In genomic region chr12:97075583-97076268, GRCh38 we compare ENCODE assay signal across 19 cellular contexts.
DNase-seq lines count a peak whose midpoint lies in the region; ATAC-seq, FAIRE-seq and TF ChIP-seq lines count a peak whose summit lies in the region.
"Had no signal": no experiment of that assay in that cellular context is flagged by ENCODE, and none has a peak within 500 bp of the region (broad histone marks: within the 10 kb centered on the region; RNA-seq: fewer than 3 reads in every experiment).

No MANE protein-coding gene starts in this region.

- no peaks in the 10 kb centered on the region for H3K27me3 ChIP-seq in mesendoderm (ENCODE audit: insufficient read depth, low read length, poor library complexity)
- H3K27me3 ChIP-seq: tibial artery had no signal

- no peak overlapping the region for H3K27ac ChIP-seq in mesendoderm (ENCODE audit: low read depth, low read length)
- H3K27ac ChIP-seq: tibial artery had no signal

- H3K56ac ChIP-seq in mesendoderm (ENCODE audit: low read length), result no peak overlapping the region

- H4K5ac ChIP-seq in mesendoderm (ENCODE audit: low read length), result no peak overlapping the region

- H3K27me3 Mint-ChIP-seq in type B pancreatic cell, result no peaks in the 10 kb centered on the region
- H3K27me3 Mint-ChIP-seq: activated naive CD8-positive, alpha-beta T cell treated with anti-CD3 and anti-CD28 coated beads, Interleukin-2, amount 50 U/mL, for 24 hours had no signal

- no peaks in the 10 kb centered on the region for H3K36me3 Mint-ChIP-seq in type B pancreatic cell
- H3K36me3 Mint-ChIP-seq: CD14-positive monocyte had no signal

- WGBS in mesendoderm (ENCODE audit: extremely low coverage, insufficient coverage, low lambda C conversion rate), result no CpG with 5 or more reads among the region's 7 CpGs

- H3K36me3 ChIP-seq in mesendoderm (ENCODE audit: control insufficient read depth, insufficient read depth, low read length), result no peaks in the 10 kb centered on the region
- H3K36me3 ChIP-seq: tibial artery had no signal

- H3K4me2 ChIP-seq in mesendoderm (ENCODE audit: low read length), result no peak overlapping the region

- ATAC-seq in GM19023 (IDR thresholded peaks at IDR 0.05; ENCODE audit: unreplicated experiment), result no peak
- ATAC-seq: activated naive CD8-positive, alpha-beta T cell treated with anti-CD3 and anti-CD28 coated beads, Interleukin-2, amount 50 U/mL, for 24 hours; activated T-cell treated with anti-CD3 and anti-CD28 coated beads, Interleukin-2, amount 50 U/mL, for 4 hours; mucosa of descending colon had no signal

- H3K4me1 ChIP-seq in mesendoderm (ENCODE audit: control insufficient read depth, low read depth, low read length), result no peaks in the 10 kb centered on the region
- H3K4me1 ChIP-seq: tibial artery had no signal

- H3K27ac Mint-ChIP-seq in type B pancreatic cell, result peak overlapping the region; percentile 85
- H3K27ac Mint-ChIP-seq: activated naive CD8-positive, alpha-beta T cell treated with anti-CD3 and anti-CD28 coated beads, Interleukin-2, amount 50 U/mL, for 24 hours; CD14-positive monocyte had no signal

- peak; percentile 31 for FAIRE-seq in endometrium (lab: Jason Lieb, UNC)
- FAIRE-seq: G401.6 had no signal

- H2BK5ac ChIP-seq in mesendoderm (ENCODE audit: low read length), result no peak overlapping the region

- H4K8ac ChIP-seq in mesendoderm (ENCODE audit: low read depth, low read length), result no peak overlapping the region

- H3K9me3 Mint-ChIP-seq in type B pancreatic cell, result no peaks in the 10 kb centered on the region
- H3K9me3 Mint-ChIP-seq: activated T-cell treated with anti-CD3 and anti-CD28 coated beads, Interleukin-2, amount 50 U/mL, for 4 hours had no signal

- H3K79me1 ChIP-seq in mesendoderm (ENCODE audit: low read length), result no peaks in the 10 kb centered on the region

- DNase-seq in DMS153 (lab: John Stamatoyannopoulos, UW) (peak; percentile 30), DMS153 treated with DMSO at 0.1 percent for 48 hours (lab: John Stamatoyannopoulos, UW; ENCODE audit: unreplicated experiment) (no peak), mesendoderm (peak; percentile 42), type B pancreatic cell (ENCODE audit: extremely low spot score, unreplicated experiment) (no peak), GM03348 (ENCODE audit: low spot score) (no peak)
- DNase-seq in stimulated activated CD4-positive, alpha-beta T cell treated with anti-CD3 and anti-CD28 coated beads, Interleukin-4, amount 100 ng/mL, for 1 hour, result no peak
- DNase-seq: 8988T; activated CD4-positive, alpha-beta T cell treated with anti-CD3 and anti-CD28 coated beads, Interleukin-2, amount 50 U/mL, for 1 hour; activated naive CD8-positive, alpha-beta T cell treated with anti-CD3 and anti-CD28 coated beads, Interleukin-2, amount 50 U/mL, for 24 hours; activated T-cell treated with anti-CD3 and anti-CD28 coated beads, Interleukin-2, amount 50 U/mL, for 4 hours; MM.1S; mucosa of descending colon; NCI-H2029; stimulated activated CD4-positive, alpha-beta T cell treated with anti-CD3 and anti-CD28 coated beads, Interleukin-1b, Interleukin-23, amount 100 ng/mL, for 48 hours; tibial artery had no signal

- peak overlapping the region; percentile 51 for H3K4me3 Mint-ChIP-seq in type B pancreatic cell
- H3K4me3 Mint-ChIP-seq: activated naive CD8-positive, alpha-beta T cell treated with anti-CD3 and anti-CD28 coated beads, Interleukin-2, amount 50 U/mL, for 24 hours; activated T-cell treated with anti-CD3 and anti-CD28 coated beads, Interleukin-2, amount 50 U/mL, for 4 hours; CD14-positive monocyte had no signal

- no peak overlapping the region for H2BK120ac ChIP-seq in mesendoderm (ENCODE audit: low read depth, low read length)

- H3K4ac ChIP-seq in mesendoderm (ENCODE audit: low read depth, low read length), result no peak overlapping the region

- no peak overlapping the region for H3K18ac ChIP-seq in mesendoderm (ENCODE audit: low read length)

- H3K4me1 Mint-ChIP-seq in type B pancreatic cell (ENCODE audit: unreplicated experiment), result peaks cover 30% of the 10 kb centered on the region
- H3K4me1 Mint-ChIP-seq: activated naive CD8-positive, alpha-beta T cell treated with anti-CD3 and anti-CD28 coated beads, Interleukin-2, amount 50 U/mL, for 24 hours; CD14-positive monocyte had no signal

- no peak overlapping the region for H3K9ac ChIP-seq in mesendoderm (ENCODE audit: low read length)

- H3K4me3 ChIP-seq in mesendoderm (ENCODE audit: low read length), result no peak overlapping the region
- H3K4me3 ChIP-seq: mucosa of descending colon, tibial artery had no signal

- no peak overlapping the region for H2AK5ac ChIP-seq in mesendoderm (ENCODE audit: low read length)

- no peaks in the 10 kb centered on the region for H3K79me2 ChIP-seq in mesendoderm (ENCODE audit: control insufficient read depth, insufficient read depth, low read length)

- H2BK15ac ChIP-seq in mesendoderm (replicated peaks; ENCODE audit: low read depth), result no peak overlapping the region

- no peak overlapping the region for H3K23ac ChIP-seq in mesendoderm (ENCODE audit: low read length)

- TF ChIP-seq CTCF in type B pancreatic cell (conservative IDR thresholded peaks at IDR 0.05), result no peak

Comparison
In these comparisons a context has a peak if more than half of its experiments do, and no peak if none do; other contexts are left out.
1. DNase-seq: peak in DMS153 (single experiment) and mesendoderm (single experiment); none in DMS153 treated with DMSO at 0.1 percent for 48 hours (single experiment), type B pancreatic cell (single experiment), GM03348 (single experiment) and stimulated activated CD4-positive, alpha-beta T cell treated with anti-CD3 and anti-CD28 coated beads, Interleukin-4, amount 100 ng/mL, for 1 hour (single experiment).